8 cellular contexts compared by ENCODE assay signal in genomic region chr7:76292911-76293310, GRCh38. TPM values are rescaled to one million over a fixed set of nuclear protein-coding genes. Genes with fewer than 3 reads are reported as not detected.
DNase-seq lines count a peak whose midpoint lies in the region; TF ChIP-seq lines count a peak whose summit lies in the region.
"Not testable (repeated sequence)": the region's sequence is repeated elsewhere in the genome, so short reads cannot be mapped to it uniquely, and the experiment has no call there.

No MANE protein-coding gene starts in this region.

- BruUV-seq in PC-9 (replicated peaks; lab: Mats Ljungman, UMichigan): not testable (repeated sequence)

- intact Hi-C loops in PC-9 (cut with micrococcal nuclease; ENCODE audit: unreplicated experiment): loop anchor here (5.0 kb wide), 2 partner anchors 206 to 246 kb away; partner anchors contain the start of genes MDH2 and STYXL1
- intact Hi-C loops in spleen (cut with DNase I; ENCODE audit: low total_unique reads): not testable (repeated sequence)

- not testable (repeated sequence) for H3K27me3 Mint-ChIP-seq in brain
- H3K27me3 Mint-ChIP-seq in nephron (ENCODE audit: low read depth): peaks cover 12% of the 10 kb centered on the region

- H4K20me1 ChIP-seq in PC-9 (ENCODE audit: insufficient read depth): not testable (repeated sequence)

- peaks cover 0 to 11% (median 0%) of the 10 kb centered on the region in 5 experiments for H3K9me3 Mint-ChIP-seq in brain
- H3K9me3 Mint-ChIP-seq in nephron: not testable (repeated sequence)

- H3K27ac ChIP-seq in 22Rv1: peak overlapping the region; percentile 79
- H3K27ac ChIP-seq in PC-9: peak overlapping the region; percentile 93
- peak overlapping the region; percentile 99 to 100 for H3K27ac ChIP-seq in esophagus (ENCODE audit: low read depth in 2 of 2, low read length in 1 of 2)
- H3K27ac ChIP-seq in layer of hippocampus (ENCODE audit: low read depth, low read length): peak overlapping the region; percentile 100
- peak overlapping the region in 7 of 8 donors; percentile 78 to 89 (median 85) for H3K27ac ChIP-seq in spleen
- H3K27ac ChIP-seq in tibial nerve: peak overlapping the region; percentile 96 to 100 (median 97)

- H3K36me3 ChIP-seq in PC-9 (ENCODE audit: low read depth); esophagus (ENCODE audit: control insufficient read depth in 2 of 2, insufficient read depth in 2 of 2, low read length in 1 of 2); spleen; tibial nerve: not testable (repeated sequence)

- not testable (repeated sequence) for H3K9me2 ChIP-seq in PC-9 (ENCODE audit: insufficient read depth)

- H3F3A ChIP-seq in PC-9 (ENCODE audit: insufficient read depth, low read depth): peaks cover 69% of the 10 kb centered on the region

- 78 to 79% methylated on average over 5 of the region's 5 CpGs for WGBS in esophagus, 2 donors
- WGBS in spleen, 5 donors: 73 to 87% (median 79%) methylated on average over 5 of the region's 5 CpGs
- 80 to 88% methylated on average over 5 of the region's 5 CpGs for WGBS in tibial nerve, 2 donors

- H3K4me3 ChIP-seq in PC-9: peak overlapping the region; percentile 57; the same call in 1 of the 2 replicates
- H3K4me3 ChIP-seq in esophagus (ENCODE audit: low read depth in 1 of 2, low read length in 2 of 2); spleen; tibial nerve: not testable (repeated sequence)

- POLR2A ChIA-PET in PC-9 (lab: Charles Lee; ENCODE audit: unreplicated experiment): not testable (repeated sequence)

- CTCF ChIA-PET in PC-9 (lab: Charles Lee): interaction anchor here (0.7 to 2.1 kb wide), 3 partner anchors 21 to 426 kb away, joined by 4 to 13 read pairs (median 11); no protein-coding TSS in a partner anchor

- H3K27ac Mint-ChIP-seq in brain (peak overlapping the region; percentile 59 to 94 (median 83)), nephron (peak overlapping the region in 2 of 3 experiments; percentile 65 to 90)

- TF ChIP-seq CTCF in 22Rv1 (IDR thresholded peaks at IDR 0.05); PC-9 (conservative IDR thresholded peaks at IDR 0.05); brain (conservative IDR thresholded peaks at IDR 0.05); nephron (IDR thresholded peaks at IDR 0.05; ENCODE audit: unreplicated experiment in 3 of 3); spleen (IDR thresholded peaks at IDR 0.05 in 8 of 11, conservative IDR thresholded peaks at IDR 0.05 in 3 of 11); tibial nerve (IDR thresholded peaks at IDR 0.05): not testable (repeated sequence)

- peaks cover 65% of the 10 kb centered on the region for H3K4me1 Mint-ChIP-seq in brain
- peaks cover 37% of the 10 kb centered on the region for H3K4me1 Mint-ChIP-seq in nephron

- H2AFZ ChIP-seq in PC-9: not testable (repeated sequence)

- not testable (repeated sequence) for H3K27me3 ChIP-seq in PC-9 (ENCODE audit: insufficient read depth, low read depth); esophagus (ENCODE audit: control insufficient read depth in 1 of 2, insufficient read depth in 2 of 2, low read length in 2 of 2); layer of hippocampus (ENCODE audit: control insufficient read depth, insufficient read depth, low read length); spleen (replicated peaks in 1 of 7); tibial nerve

- H3K4me2 ChIP-seq in PC-9: peak overlapping the region; percentile 80

- not testable (repeated sequence) for DNase-seq in PC-9; spleen; tibial nerve (ENCODE audit: low spot score in 2 of 2)

- H3K79me2 ChIP-seq in PC-9 (ENCODE audit: low read depth): not testable (repeated sequence)

- H3K36me3 Mint-ChIP-seq in brain; nephron (ENCODE audit: low read depth): not testable (repeated sequence)

- TF ChIP-seq EP300 in tibial nerve (IDR thresholded peaks at IDR 0.05): not testable (repeated sequence)

- H3K4me1 ChIP-seq in PC-9 (replicated peaks; ENCODE audit: insufficient read depth) (peaks cover 72% of the 10 kb centered on the region), esophagus (ENCODE audit: control insufficient read depth in 2 of 2, insufficient read depth in 2 of 2, low read length in 1 of 2) (peaks cover 5 to 32% of the 10 kb centered on the region in 2 donors), spleen (peaks cover 13 to 66% (median 37%) of the 10 kb centered on the region in 6 donors), tibial nerve (peaks cover 0 to 71% (median 46%) of the 10 kb centered on the region in 4 donors)

- not testable (repeated sequence) for H3K9me3 ChIP-seq in PC-9 (ENCODE audit: insufficient read depth, low read depth); esophagus (ENCODE audit: control insufficient read depth in 2 of 2, insufficient read depth in 1 of 2, low read depth in 1 of 2, low read length in 1 of 2); spleen; tibial nerve

- TF ChIP-seq POLR2A in spleen (IDR thresholded peaks at IDR 0.05); tibial nerve (IDR thresholded peaks at IDR 0.05): not testable (repeated sequence)

- H3K4me3 Mint-ChIP-seq in brain, nephron: not testable (repeated sequence)

RNA-seq across cellular contexts. Expression of gene HSPB1, which starts 9.6 kb away (rescaled TPM):
- 376 and 414 TPM in 2 replicates for total RNA-seq in PC-9 (2021)
- 404 TPM for polyA plus RNA-seq in brain (ENCODE audit: insufficient read depth, low read depth, low replicate concordance)
- 1,000 to 10,000 TPM; 4,444 to 4,845 TPM for polyA plus RNA-seq in esophagus
- 100 to 1,000 TPM in 5 of 7 donors, 10 to 100 TPM in 2; 56.5 to 227 (median 131) TPM for total RNA-seq in spleen
- 100 to 1,000 TPM in 2 of 3 donors, 10 to 100 TPM in 1; 70.1 to 216 (median 214) TPM for polyA plus RNA-seq in spleen
- 100 to 1,000 TPM; 272 to 385 (median 324) TPM for total RNA-seq in tibial nerve
